ENCODE assay signal across 1 cellular context in the genomic region with DNA sequence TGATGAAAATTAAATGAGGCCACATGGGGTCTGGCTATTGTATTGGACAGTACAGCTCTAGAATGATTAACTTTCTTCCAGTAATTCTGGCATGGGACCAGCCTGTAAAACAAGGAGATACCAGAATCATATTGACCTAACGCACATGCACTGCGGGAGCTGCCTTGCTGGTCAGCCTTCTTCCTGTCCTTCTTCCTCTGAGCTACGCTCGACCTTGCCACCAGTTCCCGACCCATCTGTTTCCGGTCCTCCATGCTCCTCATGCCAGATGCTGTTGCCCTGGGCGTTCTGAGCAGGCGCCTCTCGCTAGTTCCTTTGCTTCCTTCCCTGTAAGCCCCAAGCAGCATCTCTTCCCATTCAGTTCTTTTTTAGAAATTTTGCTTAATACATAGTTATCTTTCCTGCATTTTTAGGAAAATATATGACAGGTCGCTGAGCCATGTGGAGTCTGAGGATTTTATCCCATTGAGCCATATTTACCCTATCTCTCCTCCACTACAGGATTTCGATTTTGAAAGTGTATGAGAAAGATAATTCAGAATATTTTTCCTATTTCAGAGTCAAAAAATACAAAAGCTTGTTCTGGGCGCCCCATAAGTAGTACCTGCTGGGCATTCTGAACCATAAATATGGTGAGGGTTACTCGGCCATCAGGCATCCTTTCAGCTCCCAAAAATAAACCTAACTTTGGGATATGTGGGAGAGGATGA.
TF ChIP-seq lines count a peak whose summit lies in the region.

No MANE protein-coding gene starts in this region.

TF ChIP-seq in HEK293, 187 proteins besides CTCF, POLR2A, EP300 and RAD21 (continued from another document):
- TF ChIP-seq ZNF473 (tag by site-specific recombination; IDR thresholded peaks at IDR 0.05) = no peak
- TF ChIP-seq, protein P1, sequence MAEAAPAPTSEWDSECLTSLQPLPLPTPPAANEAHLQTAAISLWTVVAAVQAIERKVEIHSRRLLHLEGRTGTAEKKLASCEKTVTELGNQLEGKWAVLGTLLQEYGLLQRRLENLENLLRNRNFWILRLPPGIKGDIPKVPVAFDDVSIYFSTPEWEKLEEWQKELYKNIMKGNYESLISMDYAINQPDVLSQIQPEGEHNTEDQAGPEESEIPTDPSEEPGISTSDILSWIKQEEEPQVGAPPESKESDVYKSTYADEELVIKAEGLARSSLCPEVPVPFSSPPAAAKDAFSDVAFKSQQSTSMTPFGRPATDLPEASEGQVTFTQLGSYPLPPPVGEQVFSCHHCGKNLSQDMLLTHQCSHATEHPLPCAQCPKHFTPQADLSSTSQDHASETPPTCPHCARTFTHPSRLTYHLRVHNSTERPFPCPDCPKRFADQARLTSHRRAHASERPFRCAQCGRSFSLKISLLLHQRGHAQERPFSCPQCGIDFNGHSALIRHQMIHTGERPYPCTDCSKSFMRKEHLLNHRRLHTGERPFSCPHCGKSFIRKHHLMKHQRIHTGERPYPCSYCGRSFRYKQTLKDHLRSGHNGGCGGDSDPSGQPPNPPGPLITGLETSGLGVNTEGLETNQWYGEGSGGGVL (tag by site-specific recombination; IDR thresholded peaks at IDR 0.05) = no peak
- no peak for TF ChIP-seq YY1 (tag by site-specific recombination; IDR thresholded peaks at IDR 0.05)
- TF ChIP-seq, protein P2, sequence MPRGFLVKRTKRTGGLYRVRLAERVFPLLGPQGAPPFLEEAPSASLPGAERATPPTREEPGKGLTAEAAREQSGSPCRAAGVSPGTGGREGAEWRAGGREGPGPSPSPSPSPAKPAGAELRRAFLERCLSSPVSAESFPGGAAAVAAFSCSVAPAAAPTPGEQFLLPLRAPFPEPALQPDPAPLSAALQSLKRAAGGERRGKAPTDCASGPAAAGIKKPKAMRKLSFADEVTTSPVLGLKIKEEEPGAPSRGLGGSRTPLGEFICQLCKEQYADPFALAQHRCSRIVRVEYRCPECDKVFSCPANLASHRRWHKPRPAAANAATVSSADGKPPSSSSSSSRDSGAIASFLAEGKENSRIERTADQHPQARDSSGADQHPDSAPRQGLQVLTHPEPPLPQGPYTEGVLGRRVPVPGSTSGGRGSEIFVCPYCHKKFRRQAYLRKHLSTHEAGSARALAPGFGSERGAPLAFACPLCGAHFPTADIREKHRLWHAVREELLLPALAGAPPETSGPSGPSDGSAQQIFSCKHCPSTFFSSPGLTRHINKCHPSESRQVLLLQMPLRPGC (tag by site-specific recombination; IDR thresholded peaks at IDR 0.05) = no peak
- no peak for TF ChIP-seq GFI1B (tag by site-specific recombination; IDR thresholded peaks at IDR 0.05)
- TF ChIP-seq SCRT1 (tag by site-specific recombination; IDR thresholded peaks at IDR 0.05; ENCODE audit: borderline replicate concordance) = no peak
- TF ChIP-seq, protein P3, sequence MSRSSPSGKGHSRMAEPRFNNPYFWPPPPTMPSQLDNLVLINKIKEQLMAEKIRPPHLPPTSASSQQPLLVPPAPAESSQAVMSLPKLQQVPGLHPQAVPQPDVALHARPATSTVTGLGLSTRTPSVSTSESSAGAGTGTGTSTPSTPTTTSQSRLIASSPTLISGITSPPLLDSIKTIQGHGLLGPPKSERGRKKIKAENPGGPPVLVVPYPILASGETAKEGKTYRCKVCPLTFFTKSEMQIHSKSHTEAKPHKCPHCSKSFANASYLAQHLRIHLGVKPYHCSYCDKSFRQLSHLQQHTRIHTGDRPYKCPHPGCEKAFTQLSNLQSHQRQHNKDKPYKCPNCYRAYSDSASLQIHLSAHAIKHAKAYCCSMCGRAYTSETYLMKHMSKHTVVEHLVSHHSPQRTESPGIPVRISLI (tag by site-specific recombination; IDR thresholded peaks at IDR 0.05) = no peak
- TF ChIP-seq, protein P4, sequence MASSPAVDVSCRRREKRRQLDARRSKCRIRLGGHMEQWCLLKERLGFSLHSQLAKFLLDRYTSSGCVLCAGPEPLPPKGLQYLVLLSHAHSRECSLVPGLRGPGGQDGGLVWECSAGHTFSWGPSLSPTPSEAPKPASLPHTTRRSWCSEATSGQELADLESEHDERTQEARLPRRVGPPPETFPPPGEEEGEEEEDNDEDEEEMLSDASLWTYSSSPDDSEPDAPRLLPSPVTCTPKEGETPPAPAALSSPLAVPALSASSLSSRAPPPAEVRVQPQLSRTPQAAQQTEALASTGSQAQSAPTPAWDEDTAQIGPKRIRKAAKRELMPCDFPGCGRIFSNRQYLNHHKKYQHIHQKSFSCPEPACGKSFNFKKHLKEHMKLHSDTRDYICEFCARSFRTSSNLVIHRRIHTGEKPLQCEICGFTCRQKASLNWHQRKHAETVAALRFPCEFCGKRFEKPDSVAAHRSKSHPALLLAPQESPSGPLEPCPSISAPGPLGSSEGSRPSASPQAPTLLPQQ (tag by site-specific recombination; IDR thresholded peaks at IDR 0.05) = 0 out of 2 replicates have a peak, but pooled peaks have one; percentile 15
- TF ChIP-seq ZNF529 (tag by site-specific recombination; IDR thresholded peaks at IDR 0.05; ENCODE audit: insufficient replicate concordance) = no peak
- 0 out of 2 replicates have a peak, but pooled peaks have one; percentile 25 for TF ChIP-seq ZXDB (tag by site-specific recombination; IDR thresholded peaks at IDR 0.05)
- no peak for TF ChIP-seq ZNF146 (tag by site-specific recombination; IDR thresholded peaks at IDR 0.05)
- TF ChIP-seq, protein P5, sequence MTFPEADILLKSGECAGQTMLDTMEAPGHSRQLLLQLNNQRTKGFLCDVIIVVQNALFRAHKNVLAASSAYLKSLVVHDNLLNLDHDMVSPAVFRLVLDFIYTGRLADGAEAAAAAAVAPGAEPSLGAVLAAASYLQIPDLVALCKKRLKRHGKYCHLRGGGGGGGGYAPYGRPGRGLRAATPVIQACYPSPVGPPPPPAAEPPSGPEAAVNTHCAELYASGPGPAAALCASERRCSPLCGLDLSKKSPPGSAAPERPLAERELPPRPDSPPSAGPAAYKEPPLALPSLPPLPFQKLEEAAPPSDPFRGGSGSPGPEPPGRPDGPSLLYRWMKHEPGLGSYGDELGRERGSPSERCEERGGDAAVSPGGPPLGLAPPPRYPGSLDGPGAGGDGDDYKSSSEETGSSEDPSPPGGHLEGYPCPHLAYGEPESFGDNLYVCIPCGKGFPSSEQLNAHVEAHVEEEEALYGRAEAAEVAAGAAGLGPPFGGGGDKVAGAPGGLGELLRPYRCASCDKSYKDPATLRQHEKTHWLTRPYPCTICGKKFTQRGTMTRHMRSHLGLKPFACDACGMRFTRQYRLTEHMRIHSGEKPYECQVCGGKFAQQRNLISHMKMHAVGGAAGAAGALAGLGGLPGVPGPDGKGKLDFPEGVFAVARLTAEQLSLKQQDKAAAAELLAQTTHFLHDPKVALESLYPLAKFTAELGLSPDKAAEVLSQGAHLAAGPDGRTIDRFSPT (tag by site-specific recombination; IDR thresholded peaks at IDR 0.05) = no peak
